In the genomic region with DNA sequence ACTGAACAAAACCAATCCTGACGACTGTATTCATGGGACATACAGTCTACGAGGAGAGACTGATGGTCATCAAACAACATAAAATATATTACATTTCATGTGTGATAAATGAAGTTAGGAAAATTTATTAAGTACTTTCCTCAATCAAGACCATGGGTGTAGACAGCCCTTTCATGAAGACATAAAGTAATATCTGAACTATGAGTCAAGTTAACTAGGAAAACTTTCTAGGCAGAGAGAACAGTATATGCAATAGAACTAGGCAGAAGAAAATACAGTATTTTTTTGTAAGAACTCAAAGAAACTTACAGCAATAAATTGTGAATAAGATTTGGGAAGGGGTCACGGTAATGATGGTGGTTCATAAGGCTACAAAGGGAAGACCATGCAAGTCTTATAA, we compare ENCODE assay signal across 29 cellular contexts.
"Had no signal": no experiment of that assay in that cellular context is flagged by ENCODE, and none has a peak within 500 bp of the region (broad histone marks: within the 10 kb centered on the region; RNA-seq: fewer than 3 reads in every experiment).

No MANE protein-coding gene starts in this region.

- H3K4me3 Mint-ChIP-seq: activated CD4-positive, alpha-beta T cell treated with anti-CD3 and anti-CD28 coated beads, Interleukin-2, amount 10 ng/mL, durations not matched to agents 7 days and 5 days; activated CD8-positive, alpha-beta T cell treated with anti-CD3 and anti-CD28 coated beads for 36 hours; activated naive CD4-positive, alpha-beta T cell treated with anti-CD3 and anti-CD28 coated beads for 36 hours; activated naive CD4-positive, alpha-beta T cell treated with anti-CD3 and anti-CD28 coated beads, Interleukin-2, amount 50 U/mL, for 24 hours; activated naive CD8-positive, alpha-beta T cell treated with anti-CD3 and anti-CD28 coated beads, Interleukin-2, amount 10 ng/mL, durations not matched to agents 7 days and 5 days; central memory CD8-positive, alpha-beta T cell; dendritic cell treated with granulocyte-macrophage colony-stimulating factor and Interleukin-4, amounts not matched to agents 40 ng/mL and 50 ng/mL, for 4 days; endodermal cell; T-helper 17 cell; T-helper 2 cell treated with Interferon-gamma antibody and Interleukin-4, amounts not matched to agents 5 μg/mL and 100 μg/mL, for 36 hours had no signal

- H3K27me3 Mint-ChIP-seq: activated CD4-positive, alpha-beta T cell treated with anti-CD3 and anti-CD28 coated beads, Interleukin-2, amount 10 ng/mL, durations not matched to agents 7 days and 5 days; activated CD8-positive, alpha-beta T cell treated with anti-CD3 and anti-CD28 coated beads for 36 hours; activated naive CD4-positive, alpha-beta T cell treated with anti-CD3 and anti-CD28 coated beads, Interleukin-2, amount 50 U/mL, for 24 hours; activated naive CD8-positive, alpha-beta T cell treated with anti-CD3 and anti-CD28 coated beads, Interleukin-2, amount 10 ng/mL, durations not matched to agents 7 days and 5 days; central memory CD8-positive, alpha-beta T cell; dendritic cell treated with granulocyte-macrophage colony-stimulating factor and Interleukin-4, amounts not matched to agents 40 ng/mL and 50 ng/mL, for 4 days; T-helper 17 cell had no signal

- DNase-seq: activated CD4-positive, alpha-beta T cell treated with anti-CD3 and anti-CD28 coated beads for 4 hours; activated CD4-positive, alpha-beta T cell treated with anti-CD3 and anti-CD28 coated beads, Interleukin-2, amount 10 ng/mL, durations not matched to agents 7 days and 5 days; activated CD4-positive, alpha-beta T cell treated with anti-CD3 and anti-CD28 coated beads, Interleukin-2, amount 50 U/mL, for 48 hours; activated CD4-positive, CD25-positive, alpha-beta regulatory T cell; activated CD4-positive, CD25-positive, alpha-beta regulatory T cell treated with anti-CD3 and anti-CD28 coated beads, Interleukin-2, amount 50 U/mL, for 72 hours; activated CD8-positive, alpha-beta memory T cell treated with anti-CD3 and anti-CD28 coated beads for 24 hours; activated CD8-positive, alpha-beta T cell treated with anti-CD3 and anti-CD28 coated beads for 36 hours; activated effector memory CD4-positive, alpha-beta T cell treated with anti-CD3 and anti-CD28 coated beads, Interleukin-2, amount 50 U/mL, for 16 hours; activated naive CD4-positive, alpha-beta T cell treated with anti-CD3 and anti-CD28 coated beads for 36 hours; activated naive CD8-positive, alpha-beta T cell treated with anti-CD3 and anti-CD28 coated beads, Interleukin-2, amount 10 ng/mL, durations not matched to agents 7 days and 5 days; activated T-cell treated with anti-CD3 and anti-CD28 coated beads, Interleukin-2, amount 50 U/mL, for 1 hour; activated T-cell treated with anti-CD3 and anti-CD28 coated beads, Interleukin-2, amount 50 U/mL, for 48 hours; amniotic stem cell; anterior cingulate cortex; brain microvascular endothelial cell; dorsolateral prefrontal cortex; effector memory CD4-positive, alpha-beta T cell; endodermal cell; foreskin fibroblast; head of caudate nucleus; T-helper 1 cell; T-helper 17 cell; T1000 had no signal

- H3K9me3 Mint-ChIP-seq: activated CD4-positive, alpha-beta T cell treated with anti-CD3 and anti-CD28 coated beads, Interleukin-2, amount 10 ng/mL, durations not matched to agents 7 days and 5 days; activated CD8-positive, alpha-beta T cell treated with anti-CD3 and anti-CD28 coated beads for 36 hours; activated naive CD4-positive, alpha-beta T cell treated with anti-CD3 and anti-CD28 coated beads for 36 hours; activated naive CD4-positive, alpha-beta T cell treated with anti-CD3 and anti-CD28 coated beads, Interleukin-2, amount 50 U/mL, for 24 hours; activated T-helper 2 cell treated with anti-CD3 and anti-CD28 coated beads, Interferon-gamma antibody, Interleukin-2, Interleukin-4, amounts not matched to agents 10 μg/mL and 5 μg/mL and 100 μg/mL, durations not matched to agents 14 hours and 24 hours and 36 hours; central memory CD8-positive, alpha-beta T cell; dendritic cell treated with granulocyte-macrophage colony-stimulating factor and Interleukin-4, amounts not matched to agents 40 ng/mL and 50 ng/mL, for 4 days; endodermal cell had no signal

- ATAC-seq: activated CD8-positive, alpha-beta T cell treated with anti-CD3 and anti-CD28 coated beads for 36 hours; esophagus mucosa; T-helper 17 cell had no signal

- H3K27ac Mint-ChIP-seq: activated CD4-positive, alpha-beta T cell treated with anti-CD3 and anti-CD28 coated beads, Interleukin-2, amount 10 ng/mL, durations not matched to agents 7 days and 5 days; activated CD8-positive, alpha-beta T cell treated with anti-CD3 and anti-CD28 coated beads for 36 hours; activated naive CD4-positive, alpha-beta T cell treated with anti-CD3 and anti-CD28 coated beads for 36 hours; activated naive CD4-positive, alpha-beta T cell treated with anti-CD3 and anti-CD28 coated beads, Interleukin-2, amount 50 U/mL, for 24 hours; activated naive CD8-positive, alpha-beta T cell treated with anti-CD3 and anti-CD28 coated beads, Interleukin-2, amount 10 ng/mL, durations not matched to agents 7 days and 5 days; activated T-helper 2 cell treated with anti-CD3 and anti-CD28 coated beads, Interferon-gamma antibody, Interleukin-2, Interleukin-4, amounts not matched to agents 10 μg/mL and 5 μg/mL and 100 μg/mL, durations not matched to agents 14 hours and 24 hours and 36 hours; dendritic cell treated with granulocyte-macrophage colony-stimulating factor and Interleukin-4, amounts not matched to agents 40 ng/mL and 50 ng/mL, for 4 days; endodermal cell; T-helper 17 cell; T-helper 2 cell treated with Interferon-gamma antibody and Interleukin-4, amounts not matched to agents 5 μg/mL and 100 μg/mL, for 36 hours had no signal
